Comparison of ENCODE assay signal across 25 cellular contexts in genomic region chr11:133052537-133052936, GRCh38.
"Had no signal": no experiment of that assay in that cellular context is flagged by ENCODE, and none has a peak within 500 bp of the region (broad histone marks: within the 10 kb centered on the region; RNA-seq: fewer than 3 reads in every experiment).

No MANE protein-coding gene starts in this region.

- H3K27ac ChIP-seq: adrenal gland, breast epithelium, epithelial cell of prostate, gastroesophageal sphincter, left lung, parathyroid adenoma, sigmoid colon, testis, uterus, VCaP had no signal

- H3K4me3 Mint-ChIP-seq: activated CD8-positive, alpha-beta T cell treated with anti-CD3 and anti-CD28 coated beads, Interleukin-2, amount 10 ng/mL, durations not matched to agents 7 days and 5 days; activated naive CD8-positive, alpha-beta T cell; memory B cell; nephron progenitor cell; T-helper 17 cell had no signal

- DNase-seq: activated CD4-positive, alpha-beta T cell treated with anti-CD3 and anti-CD28 coated beads, Interleukin-2, amount 50 U/mL, for 1 hour; activated CD4-positive, CD25-positive, alpha-beta regulatory T cell treated with anti-CD3 and anti-CD28 coated beads, Interleukin-2, amount 50 U/mL, for 72 hours; activated CD8-positive, alpha-beta T cell treated with anti-CD3 and anti-CD28 coated beads, Interleukin-2, amount 10 ng/mL, durations not matched to agents 7 days and 5 days; activated naive CD4-positive, alpha-beta T cell; activated T-cell treated with anti-CD3 and anti-CD28 coated beads, Interleukin-2, amount 50 U/mL, for 1 hour; adrenal gland; head of caudate nucleus; left lung; nephron progenitor cell; sigmoid colon; stimulated activated CD4-positive, alpha-beta T cell treated with anti-CD3 and anti-CD28 coated beads, Interleukin-2, amount 100 ng/mL, for 48 hours; stimulated activated naive CD4-positive, alpha-beta T cell; SW 1271; T-helper 17 cell; testis; trophoblast cell; uterus had no signal

- H3K4me3 ChIP-seq: adrenal gland, breast epithelium, gastroesophageal sphincter, left lung, sigmoid colon, testis, uterus had no signal

- H3K27me3 ChIP-seq: adrenal gland, testis, uterus had no signal

- H3K9me3 ChIP-seq: adrenal gland, breast epithelium, gastroesophageal sphincter, left lung, sigmoid colon, testis, uterus had no signal

- H3K4me1 ChIP-seq: adrenal gland, breast epithelium, gastroesophageal sphincter, left lung, parathyroid adenoma, sigmoid colon, testis, uterus had no signal

- H3K9me3 Mint-ChIP-seq: activated T-helper 2 cell treated with anti-CD3 and anti-CD28 coated beads, Interferon-gamma antibody, Interleukin-2, Interleukin-4, amounts not matched to agents 10 μg/mL and 5 μg/mL and 100 μg/mL, durations not matched to agents 14 hours and 24 hours and 36 hours; nephron progenitor cell had no signal

- H3K27ac Mint-ChIP-seq: activated CD8-positive, alpha-beta T cell treated with anti-CD3 and anti-CD28 coated beads, Interleukin-2, amount 10 ng/mL, durations not matched to agents 7 days and 5 days; activated naive CD8-positive, alpha-beta T cell; activated T-helper 2 cell treated with anti-CD3 and anti-CD28 coated beads, Interferon-gamma antibody, Interleukin-2, Interleukin-4, amounts not matched to agents 10 μg/mL and 5 μg/mL and 100 μg/mL, durations not matched to agents 14 hours and 24 hours and 36 hours; memory B cell; nephron progenitor cell; T-helper 17 cell had no signal

- H3K27me3 Mint-ChIP-seq: memory B cell had no signal

- ATAC-seq: activated CD8-positive, alpha-beta T cell treated with anti-CD3 and anti-CD28 coated beads, Interleukin-2, amount 10 ng/mL, durations not matched to agents 7 days and 5 days; gastroesophageal sphincter; left lung; T-helper 17 cell had no signal

- H3K36me3 Mint-ChIP-seq: activated naive CD8-positive, alpha-beta T cell; memory B cell had no signal

- H3K36me3 ChIP-seq: adrenal gland, breast epithelium, gastroesophageal sphincter, left lung, sigmoid colon, uterus had no signal

- H3K4me1 Mint-ChIP-seq: memory B cell, T-helper 17 cell had no signal
